Comparison of ENCODE assay signal across 8 cellular contexts in genomic region chr3:69740103-69741021, GRCh38. TPM values are rescaled to one million over a fixed set of nuclear protein-coding genes. Genes with fewer than 3 reads are reported as not detected.
DNase-seq lines count a peak whose midpoint lies in the region; ATAC-seq and TF ChIP-seq lines count a peak whose summit lies in the region.

No MANE protein-coding gene starts in this region.

- no TSS peak for BruUV-seq in PC-9 (replicated peaks; lab: Mats Ljungman, UMichigan)

- intact Hi-C loops in PC-9 (cut with micrococcal nuclease; ENCODE audit: unreplicated experiment) = no loop called here

- peaks cover 18% of the 10 kb centered on the region; the same call in 1 of the 2 replicates for H3K4me1 ChIP-seq in PC-9 (replicated peaks; ENCODE audit: insufficient read depth)

- H3K9me3 ChIP-seq in PC-9 (ENCODE audit: insufficient read depth, low read depth) = no peaks in the 10 kb centered on the region

- TF ChIP-seq CTCF in GM12865 (IDR thresholded peaks at IDR 0.05; ENCODE audit: insufficient read depth, low read depth, low read length, missing control alignments) = no peak
- TF ChIP-seq CTCF in PC-9 (conservative IDR thresholded peaks at IDR 0.05) = no peak
- no peak for TF ChIP-seq CTCF in fibroblast of villous mesenchyme (IDR thresholded peaks at IDR 0.05; ENCODE audit: insufficient read depth, low read depth, low read length)
- TF ChIP-seq CTCF in osteocyte (IDR thresholded peaks at IDR 0.05) = no peak

- no peak overlapping the region for H3K27ac ChIP-seq in PC-9

- H2AFZ ChIP-seq in PC-9 = peak overlapping the region; percentile 93

- CTCF ChIA-PET in PC-9 (lab: Charles Lee) = no interaction called here

- H3K4me3 ChIP-seq in GM12865 (ENCODE audit: low read depth, low read length) (peak overlapping the region; percentile 85), PC-9 (peak overlapping the region; percentile 83), fibroblast of villous mesenchyme (ENCODE audit: low read depth, low read length) (peak overlapping the region; percentile 94)

- peak overlapping the region; percentile 11 for H3K27ac Mint-ChIP-seq in osteocyte (ENCODE audit: unreplicated experiment)

- no peaks in the 10 kb centered on the region for H3K36me3 ChIP-seq in PC-9 (ENCODE audit: low read depth)

- H4K20me1 ChIP-seq in PC-9 (ENCODE audit: insufficient read depth) = no peaks in the 10 kb centered on the region

- H3K4me3 Mint-ChIP-seq in osteocyte (ENCODE audit: unreplicated experiment) = peak overlapping the region; percentile 86

- peak; percentile 11 for DNase-seq in GM12865 (ENCODE audit: low read depth)
- peak; percentile 38 to 77 for DNase-seq in PC-9
- DNase-seq in fibroblast of villous mesenchyme (ENCODE audit: low read depth) = no peak
- no peak for DNase-seq in osteocyte (ENCODE audit: extremely low spot score, unreplicated experiment)
- DNase-seq in RKO (ENCODE audit: low spot score) = no peak
- DNase-seq in activated CD4-positive, alpha-beta T cell treated with anti-CD3 and anti-CD28 coated beads for 1 hour = no peak

- H3F3A ChIP-seq in PC-9 (ENCODE audit: insufficient read depth, low read depth) = no peaks in the 10 kb centered on the region; the same call in 1 of the 2 replicates

- H3K79me2 ChIP-seq in PC-9 (ENCODE audit: low read depth) = 0 out of 2 replicates have a peak, but pooled peaks cover 9% of the 10 kb centered on the region

- H3K27me3 ChIP-seq in PC-9 (ENCODE audit: insufficient read depth, low read depth) = no peaks in the 10 kb centered on the region

- H3K27me3 Mint-ChIP-seq in osteocyte (ENCODE audit: unreplicated experiment) = peaks cover 9% of the 10 kb centered on the region

- ATAC-seq in HG03175 (IDR thresholded peaks at IDR 0.05; ENCODE audit: unreplicated experiment) (no peak), GM19467 (IDR thresholded peaks at IDR 0.05; ENCODE audit: unreplicated experiment) (no peak)

- peak overlapping the region; percentile 92 for H3K4me2 ChIP-seq in PC-9

- no peaks in the 10 kb centered on the region for H3K9me2 ChIP-seq in PC-9 (ENCODE audit: insufficient read depth)

- H3K36me3 Mint-ChIP-seq in osteocyte (ENCODE audit: unreplicated experiment) = no peaks in the 10 kb centered on the region

- H3K9me3 Mint-ChIP-seq in osteocyte (ENCODE audit: unreplicated experiment) = no peaks in the 10 kb centered on the region

- POLR2A ChIA-PET in PC-9 (lab: Charles Lee; ENCODE audit: unreplicated experiment) = no interaction called here

- H3K4me1 Mint-ChIP-seq in osteocyte (ENCODE audit: unreplicated experiment) = peaks cover 26% of the 10 kb centered on the region

RNA-seq across cellular contexts. Expression of gene MITF, which starts 1.1 kb away (rescaled TPM):
- total RNA-seq in PC-9 (2021) = 15.5 and 17.2 TPM in 2 replicates
- total RNA-seq in fibroblast of villous mesenchyme = 13.5 and 30.2 TPM in 2 replicates
- 5.8 and 6.1 TPM in 2 replicates for total RNA-seq in osteocyte

Comparison
In these comparisons a context has a peak if more than half of its experiments do, and no peak if none do; other contexts are left out.
1. DNase-seq: peak in GM12865 (single experiment) and PC-9 (2 of 2); none in fibroblast of villous mesenchyme (single experiment), osteocyte (single experiment), RKO (single experiment) and activated CD4-positive, alpha-beta T cell treated with anti-CD3 and anti-CD28 coated beads for 1 hour (single experiment).
2. Peak in every context shown above with its lines, with median percentiles within 50 percentile points of each other: H3K4me3 ChIP-seq.